In the genomic region with DNA sequence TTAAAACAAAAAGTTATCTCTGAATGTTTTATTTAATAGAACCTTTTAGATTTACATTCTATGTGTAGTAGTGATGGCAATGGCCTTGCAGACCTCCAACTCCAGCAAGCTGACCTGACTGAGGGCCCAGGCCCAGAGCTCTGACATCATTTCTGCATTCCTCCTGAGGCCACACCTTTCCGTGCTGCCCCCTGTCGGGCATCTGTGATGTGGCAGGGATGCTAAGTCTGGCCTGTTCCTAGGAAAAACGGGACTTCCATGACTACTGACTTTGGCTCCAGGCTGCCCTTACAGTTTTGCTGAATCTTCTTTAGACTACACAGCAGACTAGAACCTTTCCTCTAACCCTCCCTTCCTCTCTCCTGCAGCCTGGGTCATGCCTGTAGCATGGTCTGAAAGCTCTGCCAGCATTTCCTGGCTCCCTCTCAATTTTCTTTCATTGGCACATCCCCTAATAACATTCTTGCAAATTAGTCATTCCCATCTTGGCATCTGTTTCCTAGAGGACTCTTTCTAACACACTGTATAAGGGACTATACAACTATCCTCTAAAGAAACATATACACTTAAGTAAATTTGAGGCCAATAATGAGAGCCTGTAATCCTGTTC, we compare ENCODE assay signal across 9 cellular contexts.
DNase-seq lines count a peak whose midpoint lies in the region; ATAC-seq, FAIRE-seq and TF ChIP-seq lines count a peak whose summit lies in the region.
"Had no signal": no experiment of that assay in that cellular context is flagged by ENCODE, and none has a peak within 500 bp of the region (broad histone marks: within the 10 kb centered on the region; RNA-seq: fewer than 3 reads in every experiment).

No MANE protein-coding gene starts in this region.

- H3K27ac Mint-ChIP-seq in astrocyte (ENCODE audit: unreplicated experiment), result no peak overlapping the region
- no peak overlapping the region for H3K27ac Mint-ChIP-seq in nephron
- H3K27ac Mint-ChIP-seq: dendritic cell treated with granulocyte-macrophage colony-stimulating factor and Interleukin-4, amounts not matched to agents 40 ng/mL and 50 ng/mL, for 4 days had no signal

- no peak overlapping the region for H3K4me2 ChIP-seq in astrocyte (ENCODE audit: low read length)

- no peak for FAIRE-seq in astrocyte (lab: Jason Lieb, UNC)

- no peaks in the 10 kb centered on the region for H3K27me3 ChIP-seq in astrocyte (ENCODE audit: insufficient read depth, low read length)

- H3K79me2 ChIP-seq in astrocyte (ENCODE audit: insufficient read depth, low read length), result no peaks in the 10 kb centered on the region

- DNase-seq in astrocyte (ENCODE audit: low read depth), result peak; percentile 36
- DNase-seq in KG1 (lab: John Stamatoyannopoulos, UW), result no peak
- DNase-seq in stimulated activated naive CD4-positive, alpha-beta T cell treated with Interleukin-2 at 50 U/mL for 16 hours (lab: John Stamatoyannopoulos, UW), result no peak
- DNase-seq in CD1c-positive myeloid dendritic cell (ENCODE audit: extremely low spot score), result no peak
- DNase-seq in KBM-7, result no peak

- H3K4me3 Mint-ChIP-seq in astrocyte (ENCODE audit: unreplicated experiment), result no peak overlapping the region
- H3K4me3 Mint-ChIP-seq in nephron, result no peak overlapping the region
- H3K4me3 Mint-ChIP-seq: dendritic cell treated with granulocyte-macrophage colony-stimulating factor and Interleukin-4, amounts not matched to agents 40 ng/mL and 50 ng/mL, for 4 days had no signal

- H4K20me1 ChIP-seq in astrocyte (ENCODE audit: insufficient read depth, low read length), result no peaks in the 10 kb centered on the region

- H3K27ac ChIP-seq in astrocyte (ENCODE audit: low read depth, low read length), result no peak overlapping the region

- H3K36me3 ChIP-seq in astrocyte (ENCODE audit: insufficient read depth, low read length), result no peaks in the 10 kb centered on the region

- no peaks in the 10 kb centered on the region for H3K4me1 ChIP-seq in astrocyte (ENCODE audit: insufficient read depth, low read length)

- no peaks in the 10 kb centered on the region for H3K9me3 ChIP-seq in astrocyte (ENCODE audit: insufficient read depth, low read depth, low read length)

- H3K9me3 Mint-ChIP-seq in astrocyte (ENCODE audit: unreplicated experiment), result no peaks in the 10 kb centered on the region
- no peaks in the 10 kb centered on the region for H3K9me3 Mint-ChIP-seq in nephron
- H3K9me3 Mint-ChIP-seq: dendritic cell treated with granulocyte-macrophage colony-stimulating factor and Interleukin-4, amounts not matched to agents 40 ng/mL and 50 ng/mL, for 4 days had no signal

- H3K4me1 Mint-ChIP-seq in astrocyte (ENCODE audit: low read depth, unreplicated experiment), result peaks cover 3% of the 10 kb centered on the region
- H3K4me1 Mint-ChIP-seq in nephron, result no peaks in the 10 kb centered on the region

- TF ChIP-seq CTCF in astrocyte (IDR thresholded peaks at IDR 0.05; ENCODE audit: insufficient read depth, low read depth, low read length) (peak; percentile 58), nephron (IDR thresholded peaks at IDR 0.05; ENCODE audit: unreplicated experiment in 3 of 3) (peak in 2 of 3 experiments; percentile 13 to 29)

- no peaks in the 10 kb centered on the region for H3K27me3 Mint-ChIP-seq in astrocyte (ENCODE audit: low read depth, unreplicated experiment)
- no peaks in the 10 kb centered on the region for H3K27me3 Mint-ChIP-seq in nephron (ENCODE audit: low read depth)
- H3K27me3 Mint-ChIP-seq: dendritic cell treated with granulocyte-macrophage colony-stimulating factor and Interleukin-4, amounts not matched to agents 40 ng/mL and 50 ng/mL, for 4 days had no signal

- no peak overlapping the region for H3K4me3 ChIP-seq in astrocyte (ENCODE audit: insufficient read depth, low read depth, low read length)

- peak overlapping the region; percentile 33 for H2AFZ ChIP-seq in astrocyte (ENCODE audit: low read depth, low read length)

- no peak overlapping the region for H3K9ac ChIP-seq in astrocyte (ENCODE audit: low read length)

- H3K36me3 Mint-ChIP-seq in astrocyte (ENCODE audit: low read depth, unreplicated experiment) (no peaks in the 10 kb centered on the region), nephron (ENCODE audit: low read depth) (no peaks in the 10 kb centered on the region)

- in situ Hi-C loops in KBM-7 (cut with MboI; ENCODE audit: low pct_unique_long_range_greater_than_20kb, low sequenced_read_pairs), result no loop called here

- peak; percentile 62 for ATAC-seq in GM18517 (IDR thresholded peaks at IDR 0.05; ENCODE audit: unreplicated experiment)
- ATAC-seq in HG03565 (IDR thresholded peaks at IDR 0.05; ENCODE audit: unreplicated experiment), result peak; percentile 63
